28 cellular contexts compared by ENCODE assay signal in genomic region chr7:135844903-135845302, GRCh38.
DNase-seq lines count a peak whose midpoint lies in the region; ATAC-seq, FAIRE-seq and TF ChIP-seq lines count a peak whose summit lies in the region.
"Had no signal": no experiment of that assay in that cellular context is flagged by ENCODE, and none has a peak within 500 bp of the region (broad histone marks: within the 10 kb centered on the region; RNA-seq: fewer than 3 reads in every experiment).

No MANE protein-coding gene starts in this region.

- H3K27ac Mint-ChIP-seq in T-helper 17 cell: peak overlapping the region; percentile 69
- H3K27ac Mint-ChIP-seq: CD14-positive monocyte had no signal

- WGBS in H1 (ENCODE audit: extremely low coverage in 1 of 2, insufficient coverage in 1 of 2, insufficient read length in 1 of 2, insufficient replicate concordance in 2 of 2, low coverage in 1 of 2, low lambda C conversion rate in 2 of 2, missing lambda C conversion rate in 1 of 2), 2 experiments: 94% methylated on average over 5 of the region's 5 CpGs; no CpG with 5 or more reads in 1 of the 2 experiments
- no CpG with 5 or more reads among the region's 5 CpGs for WGBS in trophoblast cell (ENCODE audit: extremely low coverage, insufficient coverage, insufficient read length)
- 75 to 81% methylated on average over 5 of the region's 5 CpGs for WGBS in body of pancreas, 2 donors

- H4K91ac ChIP-seq in H1 (replicated peaks; ENCODE audit: insufficient read length, low read length) (no peak overlapping the region), trophoblast cell (ENCODE audit: low read depth, low read length) (no peak overlapping the region)

- H4K8ac ChIP-seq in H1 (ENCODE audit: extremely low read depth, insufficient read depth, low read length) (no peak overlapping the region), trophoblast cell (ENCODE audit: low read depth, low read length) (no peak overlapping the region)

- H4K5ac ChIP-seq in H1 (ENCODE audit: insufficient read length, low read depth, low read length): no peak overlapping the region

- no peaks in the 10 kb centered on the region for H3K27me3 Mint-ChIP-seq in T-helper 17 cell
- H3K27me3 Mint-ChIP-seq: CD4-positive, alpha-beta memory T cell; CD8-positive, alpha-beta memory T cell had no signal

- peak overlapping the region; percentile 26 for H3K27ac ChIP-seq in KOPT-K1 (ENCODE audit: low read depth, low read length, poor library complexity, severe bottlenecking)
- H3K27ac ChIP-seq in H1 (ENCODE audit: low read depth, low read length): no peak overlapping the region
- H3K27ac ChIP-seq in trophoblast cell (ENCODE audit: low read depth, low read length): no peak overlapping the region
- H3K27ac ChIP-seq in lower lobe of right lung: no peak overlapping the region
- no peak overlapping the region for H3K27ac ChIP-seq in body of pancreas
- H3K27ac ChIP-seq: BLaER1 had no signal

- no peaks in the 10 kb centered on the region for H3K23me2 ChIP-seq in H1 (ENCODE audit: low read depth, low read length)

- ATAC-seq in T-helper 17 cell: no peak
- no peak for ATAC-seq in lower lobe of right lung
- ATAC-seq in body of pancreas: no peak
- ATAC-seq: GM12878 had no signal

- H3K4me2 ChIP-seq in H1 (ENCODE audit: insufficient read depth in 1 of 2, low read depth in 2 of 2, low read length in 2 of 2) (no peak overlapping the region), trophoblast cell (ENCODE audit: low read length) (no peak overlapping the region)
- H3K4me2 ChIP-seq: BLaER1 had no signal

- POLR2A ChIA-PET in H1 (lab: Charles Lee; ENCODE audit: partially characterized antibody): no interaction called here

- H3K27me3 ChIP-seq in H1 (replicated peaks in 1 of 4; ENCODE audit: control insufficient read depth in 3 of 4, extremely low read depth in 1 of 4, insufficient read depth in 3 of 4, low read length in 3 of 4) (no peaks in the 10 kb centered on the region), trophoblast cell (ENCODE audit: insufficient read depth, low read length) (no peaks in the 10 kb centered on the region), lower lobe of right lung (ENCODE audit: low read depth) (no peaks in the 10 kb centered on the region), body of pancreas (no peaks in the 10 kb centered on the region)
- H3K27me3 ChIP-seq: BE2C, BLaER1 had no signal

- H3K4me3 ChIP-seq in H1 (ENCODE audit: extremely low read depth in 1 of 4, insufficient read depth in 2 of 4, low read depth in 3 of 4, low read length in 4 of 4) (no peak overlapping the region), trophoblast cell (ENCODE audit: low read depth, low read length) (peak overlapping the region; percentile 58), lower lobe of right lung (no peak overlapping the region), body of pancreas (no peak overlapping the region)
- H3K4me3 ChIP-seq: BLaER1, GM12878 had no signal

- H3K23ac ChIP-seq in H1 (ENCODE audit: insufficient read length) (no peak overlapping the region), trophoblast cell (ENCODE audit: low read length) (no peak overlapping the region)

- H2BK120ac ChIP-seq in H1 (replicated peaks; ENCODE audit: low read depth, low read length): no peak overlapping the region
- H2BK120ac ChIP-seq in trophoblast cell (ENCODE audit: insufficient read depth, low read length, poor library complexity): no peak overlapping the region

- TF ChIP-seq RAD21 in H1 (IDR thresholded peaks at IDR 0.05 in 1 of 2, conservative IDR thresholded peaks at IDR 0.05 in 1 of 2; ENCODE audit: low read depth in 2 of 2, low read length in 2 of 2): no peak

- FAIRE-seq in H1 (lab: Jason Lieb, UNC): no peak
- FAIRE-seq: A204.1, GM12878, GM12892, GM18507 had no signal

- H3K14ac ChIP-seq in H1 (ENCODE audit: insufficient read length) (no peak overlapping the region), trophoblast cell (ENCODE audit: low read length) (no peak overlapping the region)

- H3K4ac ChIP-seq in H1 (replicated peaks; ENCODE audit: insufficient read length, low read depth, low read length) (no peak overlapping the region), trophoblast cell (ENCODE audit: low read depth, low read length) (no peak overlapping the region)

- H2AK5ac ChIP-seq in H1 (ENCODE audit: low read depth, low read length): no peak overlapping the region
- H2AK5ac ChIP-seq in trophoblast cell (ENCODE audit: low read length): no peak overlapping the region

- H2BK20ac ChIP-seq in H1 (ENCODE audit: low read length): no peak overlapping the region

- no peak overlapping the region for H2BK15ac ChIP-seq in H1 (ENCODE audit: low read length)

- H2AFZ ChIP-seq in H1 (ENCODE audit: low read length): 0 out of 2 replicates have a peak overlapping the region, but pooled peaks have one; percentile 16
- H2AFZ ChIP-seq in trophoblast cell (ENCODE audit: insufficient read depth, low read length, poor library complexity): no peak overlapping the region

- H3K9me3 ChIP-seq in KOPT-K1 (ENCODE audit: insufficient read depth, low read length, poor library complexity, severe bottlenecking) (no peaks in the 10 kb centered on the region), T-helper 17 cell (ENCODE audit: control insufficient read depth, low read length, poor library complexity, severe bottlenecking) (no peaks in the 10 kb centered on the region), H1 (ENCODE audit: insufficient read depth in 2 of 2, low read depth in 1 of 2, low read length in 1 of 2) (no peaks in the 10 kb centered on the region), trophoblast cell (ENCODE audit: insufficient read depth, low read depth, low read length) (no peaks in the 10 kb centered on the region), lower lobe of right lung (no peaks in the 10 kb centered on the region), body of pancreas (no peaks in the 10 kb centered on the region)
- H3K9me3 ChIP-seq: BE2C, BLaER1 had no signal

- no peak for TF ChIP-seq EP300 in H1 (IDR thresholded peaks at IDR 0.05; ENCODE audit: borderline replicate concordance in 1 of 2, low read depth in 2 of 2, low read length in 2 of 2)

- H2BK5ac ChIP-seq in H1 (ENCODE audit: low read depth, low read length) (no peak overlapping the region), trophoblast cell (ENCODE audit: low read depth, low read length, poor library complexity) (no peak overlapping the region)

- no peak overlapping the region for H4K12ac ChIP-seq in trophoblast cell (ENCODE audit: low read depth, low read length)

- H3K4me1 ChIP-seq in H1 (replicated peaks in 1 of 4; ENCODE audit: control insufficient read depth in 3 of 4, insufficient read depth in 4 of 4, low read length in 3 of 4) (no peaks in the 10 kb centered on the region), trophoblast cell (ENCODE audit: control insufficient read depth in 1 of 2, insufficient read depth in 2 of 2, low read length in 2 of 2) (peaks cover 0 to 3% of the 10 kb centered on the region in 2 experiments), lower lobe of right lung (no peaks in the 10 kb centered on the region), body of pancreas (no peaks in the 10 kb centered on the region)
- H3K4me1 ChIP-seq: BE2C, BLaER1 had no signal

- peaks cover 24% of the 10 kb centered on the region for H3K4me1 Mint-ChIP-seq in T-helper 17 cell

- CTCF ChIA-PET in H1 (lab: Charles Lee; ENCODE audit: partially characterized antibody): interaction anchor here (1.0 to 2.1 kb wide), 3 partner anchors 44 to 571 kb away, joined by 3 to 6 read pairs (median 4); no protein-coding TSS in a partner anchor

- H3K4me3 Mint-ChIP-seq in T-helper 17 cell: no peak overlapping the region
- H3K4me3 Mint-ChIP-seq: CD14-positive monocyte; CD4-positive, alpha-beta memory T cell; CD4-positive, CD25-positive, alpha-beta regulatory T cell; CD8-positive, alpha-beta memory T cell had no signal

- DNase-seq in T-helper 17 cell (no peak), H1 (ENCODE audit: low read depth in 1 of 2, low spot score in 2 of 2) (no peak), trophoblast cell (no peak), glomerular visceral epithelial cell (ENCODE audit: extremely low spot score) (no peak), lower lobe of right lung (no peak), body of pancreas (no peak), SKM-1 treated with dmso at 0.1 percent for 144 hours (lab: John Stamatoyannopoulos, UW; ENCODE audit: unreplicated experiment) (no peak)
- DNase-seq: 8988T; ACHN; BE2C; C1 segment of cervical spinal cord; CD4-positive, alpha-beta memory T cell; CD8-positive, alpha-beta memory T cell; COR-L47; DMS 273 treated with DMSO at 0.1 percent for 48 hours; DMS153; DMS79; DND-41; EL; GDM1 had no signal

- H3K9ac ChIP-seq in H1 (replicated peaks in 1 of 4; ENCODE audit: extremely low read depth in 1 of 4, low read depth in 3 of 4, low read length in 3 of 4) (no peak overlapping the region), trophoblast cell (ENCODE audit: low read length) (no peak overlapping the region)
- H3K9ac ChIP-seq: BLaER1 had no signal

- H3K79me2 ChIP-seq in H1 (ENCODE audit: control insufficient read depth in 1 of 2, insufficient read depth in 2 of 2, low read length in 2 of 2) (no peaks in the 10 kb centered on the region), trophoblast cell (ENCODE audit: control insufficient read depth, insufficient read depth, low read length, poor library complexity) (no peaks in the 10 kb centered on the region)

- H4K20me1 ChIP-seq in H1 (replicated peaks in 1 of 2; ENCODE audit: control insufficient read depth in 1 of 2, insufficient read depth in 2 of 2, low read length in 2 of 2): no peaks in the 10 kb centered on the region
- H4K20me1 ChIP-seq: BLaER1 had no signal

- H3K36me3 ChIP-seq in KOPT-K1 (ENCODE audit: insufficient read depth, low read length) (no peaks in the 10 kb centered on the region), H1 (ENCODE audit: control insufficient read depth in 2 of 4, insufficient read depth in 4 of 4, low read length in 3 of 4) (no peaks in the 10 kb centered on the region), trophoblast cell (ENCODE audit: control insufficient read depth in 1 of 2, insufficient read depth in 2 of 2, low read length in 2 of 2) (no peaks in the 10 kb centered on the region), lower lobe of right lung (no peaks in the 10 kb centered on the region), body of pancreas (replicated peaks in 1 of 2; ENCODE audit: insufficient read depth in 1 of 2, low read depth in 2 of 2) (no peaks in the 10 kb centered on the region)
- H3K36me3 ChIP-seq: BE2C, BLaER1 had no signal

- H3K79me1 ChIP-seq in H1 (ENCODE audit: low read depth, low read length) (no peaks in the 10 kb centered on the region), trophoblast cell (ENCODE audit: low read length) (no peaks in the 10 kb centered on the region)

- H3K56ac ChIP-seq in H1 (replicated peaks; ENCODE audit: insufficient read length, low read depth, low read length): no peak overlapping the region

- H3K36me3 Mint-ChIP-seq in T-helper 17 cell (ENCODE audit: low read depth): no peaks in the 10 kb centered on the region
- H3K36me3 Mint-ChIP-seq: CD14-positive monocyte; CD4-positive, alpha-beta memory T cell had no signal

- TF ChIP-seq CTCF in H1 (IDR thresholded peaks at IDR 0.05; ENCODE audit: control extremely low read depth in 1 of 3, insufficient read depth in 1 of 3, low read depth in 1 of 3, low read length in 3 of 3) (no peak), lower lobe of right lung (IDR thresholded peaks at IDR 0.05) (no peak), body of pancreas (IDR thresholded peaks at IDR 0.05) (no peak)

- no peak overlapping the region for H3K18ac ChIP-seq in H1 (ENCODE audit: extremely low read depth, low read length)
- no peak overlapping the region for H3K18ac ChIP-seq in trophoblast cell (ENCODE audit: low read length)

- no peak for TF ChIP-seq POLR2A in H1 (IDR thresholded peaks at IDR 0.05; ENCODE audit: control extremely low read depth in 1 of 2, low read depth in 2 of 2, low read length in 2 of 2)
- no peak for TF ChIP-seq POLR2A in body of pancreas (IDR thresholded peaks at IDR 0.05)

- intact Hi-C loops in lower lobe of right lung (cut with DNase I): no loop called here
- intact Hi-C loops in body of pancreas (cut with DNase I): no loop called here

- H2BK12ac ChIP-seq in H1 (ENCODE audit: low read depth, low read length) (no peak overlapping the region), trophoblast cell (ENCODE audit: low read length) (no peak overlapping the region)
